In the genomic region with DNA sequence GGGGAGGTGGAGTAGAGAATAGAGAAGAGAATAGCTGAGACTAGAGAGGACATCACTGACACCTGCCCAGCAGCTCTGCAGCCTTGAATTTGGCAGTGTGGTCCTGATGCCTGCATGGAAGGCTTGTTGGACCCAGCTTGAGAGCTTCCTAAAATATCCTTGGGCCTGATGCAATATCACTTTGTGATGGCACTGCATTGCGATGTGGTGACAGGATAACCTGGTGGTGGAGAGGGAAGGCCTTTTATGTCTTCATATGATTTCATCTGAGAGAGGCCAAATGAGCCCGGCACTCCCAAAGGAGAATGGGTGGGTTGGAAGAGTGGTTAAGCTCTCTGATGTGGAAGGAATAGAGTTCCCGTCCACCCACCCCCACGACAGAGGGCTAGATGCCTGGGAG, we compare ENCODE assay signal across 8 cellular contexts.
DNase-seq lines count a peak whose midpoint lies in the region; ATAC-seq and TF ChIP-seq lines count a peak whose summit lies in the region.

No MANE protein-coding gene starts in this region.

- no peak for TF ChIP-seq CTCF in CD8-positive, alpha-beta T cell (IDR thresholded peaks at IDR 0.05)
- TF ChIP-seq CTCF in esophagus squamous epithelium (IDR thresholded peaks at IDR 0.05) (no peak), progenitor cell of endocrine pancreas (IDR thresholded peaks at IDR 0.05; ENCODE audit: unreplicated experiment) (no peak), GM10266 (IDR thresholded peaks at IDR 0.05; ENCODE audit: control insufficient read depth, insufficient read depth, low read depth, missing control alignments) (no peak)

- WGBS in esophagus squamous epithelium, 2 donors = 54 to 76% methylated on average over 3 to 4 of the region's 4 CpGs

- H3K9me3 ChIP-seq in CD8-positive, alpha-beta T cell (ENCODE audit: low read length) = no peaks in the 10 kb centered on the region
- H3K9me3 ChIP-seq in NT2/D1 (ENCODE audit: insufficient read depth, low read length) = no peaks in the 10 kb centered on the region
- H3K9me3 ChIP-seq in esophagus squamous epithelium = no peaks in the 10 kb centered on the region

- H3K36me3 Mint-ChIP-seq in CD8-positive, alpha-beta T cell = peaks cover 3% of the 10 kb centered on the region
- no peaks in the 10 kb centered on the region for H3K36me3 Mint-ChIP-seq in progenitor cell of endocrine pancreas (ENCODE audit: insufficient read depth)

- no peak for DNase-seq in CD8-positive, alpha-beta T cell
- DNase-seq in NT2/D1 (ENCODE audit: low read depth, low spot score) = no peak
- DNase-seq in esophagus squamous epithelium (lab: John Stamatoyannopoulos, UW) = no peak
- DNase-seq in progenitor cell of endocrine pancreas (ENCODE audit: low spot score, unreplicated experiment) = no peak
- DNase-seq in activated CD8-positive, alpha-beta memory T cell treated with anti-CD3 and anti-CD28 coated beads for 24 hours = no peak
- DNase-seq in GM10266 (ENCODE audit: extremely low spot score) = no peak

- no peaks in the 10 kb centered on the region for H3K9me3 Mint-ChIP-seq in CD8-positive, alpha-beta T cell
- H3K9me3 Mint-ChIP-seq in progenitor cell of endocrine pancreas (ENCODE audit: low read depth) = no peaks in the 10 kb centered on the region

- no peaks in the 10 kb centered on the region for H3K36me3 ChIP-seq in CD8-positive, alpha-beta T cell (ENCODE audit: insufficient read depth, low read length)
- H3K36me3 ChIP-seq in NT2/D1 (ENCODE audit: insufficient read depth, insufficient read length, low read length) (no peaks in the 10 kb centered on the region), esophagus squamous epithelium (no peaks in the 10 kb centered on the region)

- POLR2A ChIA-PET in CD8-positive, alpha-beta T cell (lab: Charles Lee) = interaction anchor here (1.4 to 4.0 kb wide), 6 partner anchors 11 to 312 kb away, joined by 3 to 142 read pairs (median 8); partner anchors contain the start of gene SSBP2

- peak overlapping the region; percentile 47 for H3K9ac ChIP-seq in NT2/D1 (ENCODE audit: insufficient read length, low read depth)

- H3K4me3 ChIP-seq in CD8-positive, alpha-beta T cell (ENCODE audit: low read depth, low read length) = peak overlapping the region; percentile 68
- H3K4me3 ChIP-seq in NT2/D1 (ENCODE audit: insufficient read length, low read depth) = no peak overlapping the region
- no peak overlapping the region for H3K4me3 ChIP-seq in esophagus squamous epithelium

- ATAC-seq in CD8-positive, alpha-beta T cell = no peak
- ATAC-seq in GM19324 (IDR thresholded peaks at IDR 0.05; ENCODE audit: low FRiP score, unreplicated experiment) (no peak), GM21447 (IDR thresholded peaks at IDR 0.05; ENCODE audit: unreplicated experiment) (no peak)

- H3K4me1 Mint-ChIP-seq in CD8-positive, alpha-beta T cell (ENCODE audit: low read depth) = peaks cover 49% of the 10 kb centered on the region
- peaks cover 38% of the 10 kb centered on the region for H3K4me1 Mint-ChIP-seq in progenitor cell of endocrine pancreas (ENCODE audit: low read depth)

- no peaks in the 10 kb centered on the region for H3K27me3 Mint-ChIP-seq in CD8-positive, alpha-beta T cell (ENCODE audit: low read depth)
- no peaks in the 10 kb centered on the region for H3K27me3 Mint-ChIP-seq in progenitor cell of endocrine pancreas

- intact Hi-C loops in CD8-positive, alpha-beta T cell (cut with DNase I, micrococcal nuclease) = loop anchor here (5.0 to 10.0 kb wide), 8 partner anchors 33 to 1224 kb away; partner anchors contain the start of genes ATG10 (in 1 of the 2), DHFR (in 1 of the 2), MSH3 (in 1 of the 2) and RPS23 (in 1 of the 2)
- intact Hi-C loops in esophagus squamous epithelium (cut with DNase I) = loop anchor here (2.0 to 5.0 kb wide), 2 partner anchors 63 to 100 kb away; partner anchors contain the start of gene SSBP2

- no peak overlapping the region for H3K27ac ChIP-seq in CD8-positive, alpha-beta T cell (ENCODE audit: low read depth, low read length)
- H3K27ac ChIP-seq in esophagus squamous epithelium = peak overlapping the region; percentile 71 to 94 (median 86)

- CTCF ChIA-PET in CD8-positive, alpha-beta T cell (lab: Charles Lee) = interaction anchor here (0.7 to 4.8 kb wide), 7 partner anchors 12 to 131 kb away, joined by 3 to 41 read pairs (median 4); partner anchors contain the start of gene SSBP2

- peaks cover 26% of the 10 kb centered on the region for H3K4me1 ChIP-seq in CD8-positive, alpha-beta T cell (ENCODE audit: insufficient read depth, low read length)
- H3K4me1 ChIP-seq in NT2/D1 (ENCODE audit: insufficient read depth, insufficient read length) = peaks cover 6% of the 10 kb centered on the region
- peaks cover 22 to 80% (median 37%) of the 10 kb centered on the region in 3 donors for H3K4me1 ChIP-seq in esophagus squamous epithelium

- no peak for TF ChIP-seq POLR2A in esophagus squamous epithelium (IDR thresholded peaks at IDR 0.05)

- H3K27ac Mint-ChIP-seq in CD8-positive, alpha-beta T cell = peak overlapping the region; percentile 62
- H3K27ac Mint-ChIP-seq in progenitor cell of endocrine pancreas = peak overlapping the region; percentile 99

- no peaks in the 10 kb centered on the region for H3K27me3 ChIP-seq in CD8-positive, alpha-beta T cell (ENCODE audit: insufficient read depth, low read length)
- H3K27me3 ChIP-seq in NT2/D1 (ENCODE audit: insufficient read depth, insufficient read length) = no peaks in the 10 kb centered on the region
- no peaks in the 10 kb centered on the region for H3K27me3 ChIP-seq in esophagus squamous epithelium

- H3K4me3 Mint-ChIP-seq in CD8-positive, alpha-beta T cell = peak overlapping the region; percentile 49
- H3K4me3 Mint-ChIP-seq in progenitor cell of endocrine pancreas (ENCODE audit: low read depth) = no peak overlapping the region
